In genomic region chr9:114096041-114096511, GRCh38 we compare ENCODE assay signal across 14 cellular contexts. TPM values are rescaled to one million over a fixed set of nuclear protein-coding genes. Genes with fewer than 3 reads are reported as not detected.
DNase-seq lines count a peak whose midpoint lies in the region; ATAC-seq and TF ChIP-seq lines count a peak whose summit lies in the region.
"Had no signal": no experiment of that assay in that cellular context is flagged by ENCODE, and none has a peak within 500 bp of the region (broad histone marks: within the 10 kb centered on the region; RNA-seq: fewer than 3 reads in every experiment).

No MANE protein-coding gene starts in this region.

- H3K4me3 Mint-ChIP-seq in nephron: peak overlapping the region; percentile 42 to 78 (median 53)

- peaks cover 30% of the 10 kb centered on the region for H3K4me1 Mint-ChIP-seq in nephron

- ATAC-seq in GM18520 (IDR thresholded peaks at IDR 0.05; ENCODE audit: unreplicated experiment): no peak
- ATAC-seq: stimulated activated naive B cell treated with anti-CD40 and anti-IgM and Interleukin-4, amounts not matched to agents 10 μg/mL and 1 μg/mL and 100 μg/mL, for 72 hours had no signal

- H3K27ac Mint-ChIP-seq in nephron: peak overlapping the region in 2 of 3 experiments; percentile 19 to 64
- H3K27ac Mint-ChIP-seq: stimulated activated naive B cell treated with anti-CD40 and anti-IgM and Interleukin-4, amounts not matched to agents 10 μg/mL and 1 μg/mL and 100 μg/mL, for 72 hours had no signal

- peaks cover 45% of the 10 kb centered on the region for H3K27me3 Mint-ChIP-seq in nephron (ENCODE audit: low read depth)

- no peak overlapping the region for H3K4me3 ChIP-seq in HFF-Myc (replicated peaks; ENCODE audit: low read depth, low read length)

- H3K9me3 Mint-ChIP-seq in nephron: no peaks in the 10 kb centered on the region
- H3K9me3 Mint-ChIP-seq: stimulated activated naive B cell treated with anti-CD40 and anti-IgM and Interleukin-4, amounts not matched to agents 10 μg/mL and 1 μg/mL and 100 μg/mL, for 72 hours had no signal

- DNase-seq in DMS 273 (lab: John Stamatoyannopoulos, UW; ENCODE audit: unreplicated experiment) (peak; percentile 35), DMS 273 treated with DMSO at 0.1 percent for 48 hours (lab: John Stamatoyannopoulos, UW) (no peak), HFF-Myc (ENCODE audit: extremely low read depth, low read depth) (no peak), dermis blood vessel endothelial cell (peak; percentile 27), NCI-H1417 treated with DMSO at 0.1 percent for 48 hours (lab: John Stamatoyannopoulos, UW) (no peak), NCI-H748 treated with DMSO at 0.1 percent for 48 hours (lab: John Stamatoyannopoulos, UW) (no peak)
- DNase-seq: 8988T; DMS79 treated with DMSO at 0.1 percent for 48 hours; NCI-H1436 treated with DMSO at 0.1 percent for 48 hours; stimulated activated naive B cell treated with anti-CD40 and anti-IgM and Interleukin-4, amounts not matched to agents 10 μg/mL and 1 μg/mL and 100 μg/mL, for 72 hours had no signal

- TF ChIP-seq CTCF in HFF-Myc (IDR thresholded peaks at IDR 0.05; ENCODE audit: low read depth, low read length, missing control alignments): peak; percentile 18
- peak in 2 of 3 experiments; percentile 11 to 32 for TF ChIP-seq CTCF in nephron (IDR thresholded peaks at IDR 0.05; ENCODE audit: unreplicated experiment in 3 of 3)

- peaks cover 12% of the 10 kb centered on the region for H3K36me3 Mint-ChIP-seq in nephron (ENCODE audit: low read depth)
- H3K36me3 Mint-ChIP-seq: stimulated activated naive B cell treated with anti-CD40 and anti-IgM and Interleukin-4, amounts not matched to agents 10 μg/mL and 1 μg/mL and 100 μg/mL, for 72 hours had no signal

RNA-seq across cellular contexts. Expression of gene KIF12, which starts 3.0 kb away (rescaled TPM):
- 0.14 and 0.17 TPM in 2 replicates for total RNA-seq in dermis blood vessel endothelial cell
- total RNA-seq: fibroblast of lung; T-helper 2 cell treated with Interferon-gamma antibody and Interleukin-4, amounts not matched to agents 100 ng/mL and 5 ng/mL, for 36 hours had no signal

RNA-seq across cellular contexts. Expression of gene AMBP, which starts 18.0 kb away (rescaled TPM):
- 0.17 TPM in 1 of 2 replicates, not detected in the other for total RNA-seq in dermis blood vessel endothelial cell
- total RNA-seq: T-helper 2 cell treated with Interferon-gamma antibody and Interleukin-4, amounts not matched to agents 100 ng/mL and 5 ng/mL, for 36 hours had no signal

RNA-seq across cellular contexts. Expression of gene COL27A1, which starts 59.3 kb away (rescaled TPM):
- total RNA-seq in dermis blood vessel endothelial cell: 3.3 and 6.0 TPM in 2 replicates

Comparison
In these comparisons a context has a peak if more than half of its experiments do, and no peak if none do; other contexts are left out.
1. DNase-seq: peak in DMS 273 (single experiment) and dermis blood vessel endothelial cell (single experiment); none in DMS 273 treated with DMSO at 0.1 percent for 48 hours (single experiment), HFF-Myc (single experiment), NCI-H1417 treated with DMSO at 0.1 percent for 48 hours (single experiment) and NCI-H748 treated with DMSO at 0.1 percent for 48 hours (single experiment).